12 cellular contexts compared by ENCODE assay signal in genomic region chr10:73650537-73651331, GRCh38. TPM values are rescaled to one million over a fixed set of nuclear protein-coding genes. Genes with fewer than 3 reads are reported as not detected.
A peak's percentile ranks its signal among the peaks of the same experiment; 100 is the strongest.
DNase-seq lines count a peak whose midpoint lies in the region; ATAC-seq and TF ChIP-seq lines count a peak whose summit lies in the region.
"Had no signal": no experiment of that assay in that cellular context is flagged by ENCODE, and none has a peak within 500 bp of the region (broad histone marks: within the 10 kb centered on the region; RNA-seq: fewer than 3 reads in every experiment).

No MANE protein-coding gene starts in this region.

- H3K4me3 ChIP-seq in choroid plexus epithelial cell (ENCODE audit: low read depth, low read length) (no peak overlapping the region), gastrocnemius medialis (peak overlapping the region; percentile 15 to 48 (median 36)), ascending aorta (no peak overlapping the region)
- H3K4me3 ChIP-seq: transverse colon had no signal

- peak; percentile 87 for DNase-seq in LHCN-M2 (ENCODE audit: low read depth)
- DNase-seq in choroid plexus epithelial cell (ENCODE audit: low read depth): peak; percentile 88
- DNase-seq in gastrocnemius medialis: peak; percentile 92 to 97
- no peak for DNase-seq in Kasumi-1 (lab: John Stamatoyannopoulos, UW)
- DNase-seq in ascending aorta (ENCODE audit: low spot score in 2 of 2): no peak
- no peak for DNase-seq in activated T-cell treated with anti-CD3 and anti-CD28 coated beads for 4 hours
- DNase-seq: activated T-cell treated with anti-CD3 and anti-CD28 coated beads, Interleukin-2, amount 50 U/mL, for 4 hours; retina; transverse colon had no signal

- intact Hi-C loops in gastrocnemius medialis (cut with DNase I; ENCODE audit: low total_unique reads) (loop anchor here (10.0 kb wide), 1 partner anchor 394 kb away; no protein-coding TSS in a partner anchor), ascending aorta (cut with DNase I) (no loop called here)

- in situ Hi-C loops in gastrocnemius medialis (cut with MboI; ENCODE audit: low sequenced_read_pairs in 4 of 4): no loop called here

- H3K27ac ChIP-seq in gastrocnemius medialis (peak overlapping the region; percentile 96 to 99 (median 98)), ascending aorta (no peak overlapping the region)
- H3K27ac ChIP-seq: transverse colon had no signal

- H3K4me1 ChIP-seq in gastrocnemius medialis (peaks cover 77 to 81% of the 10 kb centered on the region in 2 donors), ascending aorta (peaks cover 9 to 20% of the 10 kb centered on the region in 2 donors)

- H3K9me3 ChIP-seq in gastrocnemius medialis (no peaks in the 10 kb centered on the region), ascending aorta (no peaks in the 10 kb centered on the region)
- H3K9me3 ChIP-seq: transverse colon had no signal

- no peak for TF ChIP-seq CTCF in choroid plexus epithelial cell (conservative IDR thresholded peaks at IDR 0.05; ENCODE audit: low read depth, low read length)
- no peak for TF ChIP-seq CTCF in gastrocnemius medialis (IDR thresholded peaks at IDR 0.05 in 4 of 5, conservative IDR thresholded peaks at IDR 0.05 in 1 of 5)
- no peak for TF ChIP-seq CTCF in ascending aorta (IDR thresholded peaks at IDR 0.05)

- peak; percentile 38 for ATAC-seq in GM18498 (IDR thresholded peaks at IDR 0.05; ENCODE audit: unreplicated experiment)
- ATAC-seq in gastrocnemius medialis: peak; percentile 63 to 67
- no peak for ATAC-seq in HG02884 (IDR thresholded peaks at IDR 0.05; ENCODE audit: unreplicated experiment)

- no peaks in the 10 kb centered on the region for H3K27me3 ChIP-seq in gastrocnemius medialis
- H3K27me3 ChIP-seq in ascending aorta: no peaks in the 10 kb centered on the region
- H3K27me3 ChIP-seq: transverse colon had no signal

- peaks cover 0 to 17% of the 10 kb centered on the region in 2 donors for H3K36me3 ChIP-seq in gastrocnemius medialis
- no peaks in the 10 kb centered on the region for H3K36me3 ChIP-seq in ascending aorta
- H3K36me3 ChIP-seq: transverse colon had no signal

- TF ChIP-seq POLR2A in gastrocnemius medialis (IDR thresholded peaks at IDR 0.05): peak; percentile 13 to 38

RNA-seq across cellular contexts. Expression of gene SYNPO2L, which starts 5.1 kb away (rescaled TPM):
- total RNA-seq in LHCN-M2 (2014; rRNA removed): 0.32 and 0.63 TPM in 2 replicates
- polyA plus RNA-seq in LHCN-M2 (2012): 5.2 TPM
- 100 to 1,000 TPM in 1 of 4 donors, 10 to 100 TPM in 3; 26.8 to 117 (median 46.8) TPM for total RNA-seq in gastrocnemius medialis
- not detected for total RNA-seq in ascending aorta
- total RNA-seq: OCI-LY7 had no signal

RNA-seq across cellular contexts. Expression of gene MYOZ1, which starts 9.5 kb away (rescaled TPM):
- not detected in 2 replicates for total RNA-seq in LHCN-M2 (2014; rRNA removed)
- polyA plus RNA-seq in LHCN-M2 (2012): 0.09 TPM
- 1,000 to 10,000 TPM in 2 of 4 donors, 100 to 1,000 TPM in 2; 560 to 1,364 (median 992) TPM for total RNA-seq in gastrocnemius medialis
- total RNA-seq in ascending aorta: 8.5 TPM
- total RNA-seq: activated T-cell treated with anti-CD3 and anti-CD28 coated beads, Interleukin-2, amount 50 U/mL, for 4 hours; OCI-LY7 had no signal

RNA-seq across cellular contexts. Expression of gene AGAP5, which starts 47.2 kb away (rescaled TPM):
- total RNA-seq in LHCN-M2 (2014; rRNA removed) (1.0 and 2.5 TPM in 2 replicates), gastrocnemius medialis (1 to 10 TPM; 1.6 to 4.1 (median 3.1) TPM), ascending aorta (0.32 TPM)
- polyA plus RNA-seq in LHCN-M2 (2012): 1.0 TPM

RNA-seq across cellular contexts. Expression of gene USP54, which starts 59.6 kb away (rescaled TPM):
- 19.2 and 43.2 TPM in 2 replicates for total RNA-seq in LHCN-M2 (2014; rRNA removed)
- 7.5 TPM for polyA plus RNA-seq in LHCN-M2 (2012)
- 100 to 1,000 TPM in 3 of 4 donors, 10 to 100 TPM in 1; 89.8 to 276 (median 154) TPM for total RNA-seq in gastrocnemius medialis
- 172 TPM for total RNA-seq in ascending aorta

Comparison
In these comparisons a context has a peak if more than half of its experiments do, and no peak if none do; other contexts are left out.
1. DNase-seq: peak in LHCN-M2 (single experiment), choroid plexus epithelial cell (single experiment) and gastrocnemius medialis (2 of 2); none in Kasumi-1 (0 of 2), ascending aorta (0 of 2) and activated T-cell treated with anti-CD3 and anti-CD28 coated beads for 4 hours (single experiment).
2. H3K4me3 ChIP-seq: peak in gastrocnemius medialis (4 of 4); none in choroid plexus epithelial cell (single experiment) and ascending aorta (0 of 2).
3. H3K27ac ChIP-seq: peak in gastrocnemius medialis (4 of 4); none in ascending aorta (0 of 2).
4. RNA of gene SYNPO2L, which starts 5.1 kb away (total RNA-seq): 26.8 to 117 TPM in gastrocnemius medialis; 0.32 to 0.63 TPM in LHCN-M2 and not detected in ascending aorta (single experiment); every median in the first group is over 10 times any median in the second.
5. RNA of gene MYOZ1, which starts 9.5 kb away (total RNA-seq): 560 to 1,364 TPM in gastrocnemius medialis; 8.5 TPM in ascending aorta (single experiment) and not detected in LHCN-M2; every median in the first group is over 10 times any median in the second.